ENCODE assay signal across 1 cellular context in genomic region chr1:204065174-204065985, GRCh38.
TF ChIP-seq lines count a peak whose summit lies in the region.

No MANE protein-coding gene starts in this region.

TF ChIP-seq in K562, 482 proteins besides CTCF, POLR2A, EP300 and RAD21 (continued from another document):
- TF ChIP-seq UBTF (IDR thresholded peaks at IDR 0.05; ENCODE audit: borderline replicate concordance in 1 of 2, low read depth in 2 of 2, low read length in 2 of 2) (no peak), RFX1 (IDR thresholded peaks at IDR 0.05) (peak; percentile 74), MTF1 (CRISPR knock-in tag; IDR thresholded peaks at IDR 0.05; ENCODE audit: borderline replicate concordance) (no peak), VEZF1 (CRISPR knock-in tag; IDR thresholded peaks at IDR 0.05) (peak; percentile 53; the same call in 1 of the 2 replicates), HNRNPLL (IDR thresholded peaks at IDR 0.05; ENCODE audit: low read depth, low read length, poor library complexity, severe bottlenecking) (no peak), TARDBP (IDR thresholded peaks at IDR 0.05) (no peak)
